Comparison of ENCODE assay signal across 9 cellular contexts in the genomic region with DNA sequence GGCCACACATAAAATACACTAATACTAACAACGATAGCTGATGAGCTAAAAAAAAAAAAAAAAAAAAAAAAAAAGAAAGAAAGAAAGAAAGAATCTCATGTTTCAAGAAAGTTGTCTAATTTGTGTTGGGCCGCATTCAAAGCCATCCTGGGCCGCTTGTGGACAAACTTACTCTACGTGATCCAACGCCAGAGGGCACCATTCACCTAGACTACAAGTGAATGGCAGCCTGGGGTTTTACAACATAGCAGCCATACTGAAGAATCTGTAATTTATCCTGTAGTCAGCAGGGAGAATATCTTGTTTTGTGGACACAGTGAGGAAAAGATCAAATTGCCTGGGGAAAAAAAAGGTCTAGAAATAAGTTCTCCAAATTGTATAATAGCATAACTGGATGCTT. TPM values are rescaled to one million over a fixed set of nuclear protein-coding genes. Genes with fewer than 3 reads are reported as not detected.
A peak's percentile ranks its signal among the peaks of the same experiment; 100 is the strongest.
DNase-seq lines count a peak whose midpoint lies in the region; ATAC-seq and FAIRE-seq lines count a peak whose summit lies in the region.
"Had no signal": no experiment of that assay in that cellular context is flagged by ENCODE, and none has a peak within 500 bp of the region (broad histone marks: within the 10 kb centered on the region; RNA-seq: fewer than 3 reads in every experiment).

No MANE protein-coding gene starts in this region.

- no peak overlapping the region for H3K27ac Mint-ChIP-seq in activated naive CD4-positive, alpha-beta T cell treated with anti-CD3 and anti-CD28 coated beads, Interleukin-2, amount 10 ng/mL, durations not matched to agents 7 days and 5 days
- H3K27ac Mint-ChIP-seq: activated naive CD4-positive, alpha-beta T cell treated with anti-CD3 and anti-CD28 coated beads, Interleukin-2, amount 50 U/mL, for 24 hours had no signal

- no peak overlapping the region for H3K27ac ChIP-seq in small intestine (ENCODE audit: low read depth in 1 of 2, low read length in 1 of 2)

- no peak overlapping the region for H3K4me3 Mint-ChIP-seq in activated naive CD4-positive, alpha-beta T cell treated with anti-CD3 and anti-CD28 coated beads, Interleukin-2, amount 10 ng/mL, durations not matched to agents 7 days and 5 days
- H3K4me3 Mint-ChIP-seq: activated naive CD4-positive, alpha-beta T cell treated with anti-CD3 and anti-CD28 coated beads, Interleukin-2, amount 50 U/mL, for 24 hours had no signal

- no peaks in the 10 kb centered on the region for H3K9me3 ChIP-seq in small intestine (ENCODE audit: control insufficient read depth, low read depth)

- H3K4me1 Mint-ChIP-seq in activated naive CD4-positive, alpha-beta T cell treated with anti-CD3 and anti-CD28 coated beads, Interleukin-2, amount 10 ng/mL, durations not matched to agents 7 days and 5 days: no peaks in the 10 kb centered on the region
- H3K4me1 Mint-ChIP-seq: activated naive CD4-positive, alpha-beta T cell treated with anti-CD3 and anti-CD28 coated beads, Interleukin-2, amount 50 U/mL, for 24 hours had no signal

- H3K36me3 Mint-ChIP-seq in activated naive CD4-positive, alpha-beta T cell treated with anti-CD3 and anti-CD28 coated beads, Interleukin-2, amount 10 ng/mL, durations not matched to agents 7 days and 5 days: peaks cover 5% of the 10 kb centered on the region

- intact Hi-C loops in left ventricle myocardium superior (cut with micrococcal nuclease): loop anchor here (1.0 kb wide), 1 partner anchor 68 kb away; no protein-coding TSS in a partner anchor

- peaks cover 4% of the 10 kb centered on the region for H3K9me3 Mint-ChIP-seq in activated naive CD4-positive, alpha-beta T cell treated with anti-CD3 and anti-CD28 coated beads, Interleukin-2, amount 10 ng/mL, durations not matched to agents 7 days and 5 days

- no peaks in the 10 kb centered on the region for H3K36me3 ChIP-seq in small intestine (ENCODE audit: control insufficient read depth in 2 of 2, insufficient read depth in 2 of 2, low read length in 2 of 2)

- peak; percentile 64 for ATAC-seq in HG02885 (IDR thresholded peaks at IDR 0.05; ENCODE audit: poor library complexity, unreplicated experiment)
- peak; percentile 93 for ATAC-seq in left ventricle myocardium superior

- peak; percentile 39 for DNase-seq in GM03348 (ENCODE audit: low spot score)
- DNase-seq in OCI-M1 (lab: John Stamatoyannopoulos, UW): peak; percentile 82
- peak; percentile 72 for DNase-seq in activated naive CD4-positive, alpha-beta T cell treated with anti-CD3 and anti-CD28 coated beads, Interleukin-2, amount 10 ng/mL, durations not matched to agents 7 days and 5 days
- peak; percentile 65 for DNase-seq in left ventricle myocardium superior
- DNase-seq in small intestine: peak; percentile 84
- DNase-seq in GM19240 (ENCODE audit: insufficient read length, low spot score): no peak
- DNase-seq in occipital lobe (lab: John Stamatoyannopoulos, UW): no peak

- WGBS in small intestine, 3 donors: 16 to 30% (median 28%) methylated on average over 5 of the region's 5 CpGs

- FAIRE-seq in small intestine (lab: Jason Lieb, UNC): peak; percentile 49

- CTCF ChIA-PET in activated naive CD4-positive, alpha-beta T cell treated with anti-CD3 and anti-CD28 coated beads, Interleukin-2, amount 10 ng/mL, durations not matched to agents 7 days and 5 days (lab: Charles Lee): interaction anchor here (0.7 to 4.6 kb wide), 3 partner anchors 63 to 1070 kb away, joined by 3 to 81 read pairs (median 3); no protein-coding TSS in a partner anchor

- H3K4me1 ChIP-seq in small intestine (ENCODE audit: control insufficient read depth in 2 of 2, insufficient read depth in 1 of 2, low read depth in 1 of 2, low read length in 1 of 2): peaks cover 0 to 2% of the 10 kb centered on the region in 2 donors

- no peak overlapping the region for H3K4me3 ChIP-seq in small intestine (ENCODE audit: low read depth in 1 of 2, low read length in 2 of 2)

- no peaks in the 10 kb centered on the region for H3K27me3 ChIP-seq in small intestine (ENCODE audit: control insufficient read depth in 2 of 2, insufficient read depth in 2 of 2, low read length in 2 of 2)

- no peaks in the 10 kb centered on the region for H3K27me3 Mint-ChIP-seq in activated naive CD4-positive, alpha-beta T cell treated with anti-CD3 and anti-CD28 coated beads, Interleukin-2, amount 10 ng/mL, durations not matched to agents 7 days and 5 days
- H3K27me3 Mint-ChIP-seq: activated naive CD4-positive, alpha-beta T cell treated with anti-CD3 and anti-CD28 coated beads, Interleukin-2, amount 50 U/mL, for 24 hours had no signal

RNA-seq across cellular contexts. Expression of gene CYP2J2, which starts 47.0 kb away (rescaled TPM):
- total RNA-seq in left ventricle myocardium superior (69.2 TPM), occipital lobe (0.47 TPM)
- polyA plus RNA-seq in small intestine: 10 to 100 TPM; 24.2 to 87.4 (median 48.4) TPM

Comparison
In these comparisons a context has a peak if more than half of its experiments do, and no peak if none do; other contexts are left out.
1. DNase-seq: peak in GM03348 (single experiment), OCI-M1 (single experiment), activated naive CD4-positive, alpha-beta T cell treated with anti-CD3 and anti-CD28 coated beads, Interleukin-2, amount 10 ng/mL, durations not matched to agents 7 days and 5 days (single experiment), left ventricle myocardium superior (single experiment) and small intestine (single experiment); none in GM19240 (single experiment) and occipital lobe (single experiment).
2. RNA of gene CYP2J2, which starts 47.0 kb away (total RNA-seq): 69.2 TPM in left ventricle myocardium superior (single experiment); 0.47 TPM in occipital lobe (single experiment); every median in the first group is over 10 times any median in the second.